In the genomic region with DNA sequence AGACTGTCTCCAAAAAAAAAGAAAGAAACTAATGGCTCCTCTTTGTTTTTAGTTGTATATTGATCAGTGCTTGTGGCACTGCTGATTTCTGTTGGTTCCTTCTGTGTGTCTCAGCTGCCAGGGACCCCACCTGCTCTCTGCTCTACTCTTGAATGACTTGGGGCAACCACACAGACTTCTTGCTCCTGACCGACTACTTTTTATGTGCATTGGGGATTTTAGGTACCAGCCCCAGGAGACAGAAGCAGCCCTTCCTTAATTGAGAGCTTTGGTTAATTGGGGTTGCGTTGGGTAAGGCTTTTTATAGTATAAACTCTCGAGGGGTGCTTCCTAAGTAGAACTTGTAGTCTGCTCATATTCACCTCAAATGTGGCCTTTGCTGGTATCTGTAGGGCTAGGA, we compare ENCODE assay signal across 2 cellular contexts.
TF ChIP-seq lines count a peak whose summit lies in the region.

No MANE protein-coding gene starts in this region.

TF ChIP-seq in A549, 52 proteins besides CTCF, POLR2A, EP300 and RAD21:
- TF ChIP-seq NFE2L2 (conservative IDR thresholded peaks at IDR 0.05; ENCODE audit: low read length) = no peak
- TF ChIP-seq GATA3 (IDR thresholded peaks at IDR 0.05; ENCODE audit: borderline replicate concordance) = no peak

TF ChIP-seq in GM12878, 131 proteins besides CTCF, POLR2A, EP300 and RAD21:
- no peak for TF ChIP-seq TCF12 (IDR thresholded peaks at IDR 0.05; ENCODE audit: low read depth, low read length)
- TF ChIP-seq MTA2 (IDR thresholded peaks at IDR 0.05; ENCODE audit: low read depth) = peak; percentile 92
- TF ChIP-seq IKZF2 (IDR thresholded peaks at IDR 0.05) = peak; percentile 19 to 23; a peak in 2 of 4 replicates
- TF ChIP-seq IKZF1 (conservative IDR thresholded peaks at IDR 0.05) = peak; percentile 23; the same call in 1 of the 2 replicates
- TF ChIP-seq GATAD2B (conservative IDR thresholded peaks at IDR 0.05; ENCODE audit: low read depth) = no peak
- TF ChIP-seq MEF2B (IDR thresholded peaks at IDR 0.05; ENCODE audit: partially characterized antibody, poor library complexity, severe bottlenecking) = peak; percentile 88
- no peak for TF ChIP-seq TARDBP (IDR thresholded peaks at IDR 0.05; ENCODE audit: borderline replicate concordance)
- TF ChIP-seq CREB1 (IDR thresholded peaks at IDR 0.05; ENCODE audit: low read depth) = no peak
- TF ChIP-seq NFIC (IDR thresholded peaks at IDR 0.05; ENCODE audit: low read depth, low read length) = no peak
- no peak for TF ChIP-seq EED (IDR thresholded peaks at IDR 0.05; ENCODE audit: low read depth)
- TF ChIP-seq ZBED1 (IDR thresholded peaks at IDR 0.05; ENCODE audit: borderline replicate concordance) = no peak
- TF ChIP-seq BHLHE40 (IDR thresholded peaks at IDR 0.05; ENCODE audit: borderline replicate concordance in 1 of 2, low read depth in 2 of 2, low read length in 1 of 2) = peak in 1 of 2 experiments; percentile 51; a peak in 1 of 4 replicates
- TF ChIP-seq, protein P1, sequence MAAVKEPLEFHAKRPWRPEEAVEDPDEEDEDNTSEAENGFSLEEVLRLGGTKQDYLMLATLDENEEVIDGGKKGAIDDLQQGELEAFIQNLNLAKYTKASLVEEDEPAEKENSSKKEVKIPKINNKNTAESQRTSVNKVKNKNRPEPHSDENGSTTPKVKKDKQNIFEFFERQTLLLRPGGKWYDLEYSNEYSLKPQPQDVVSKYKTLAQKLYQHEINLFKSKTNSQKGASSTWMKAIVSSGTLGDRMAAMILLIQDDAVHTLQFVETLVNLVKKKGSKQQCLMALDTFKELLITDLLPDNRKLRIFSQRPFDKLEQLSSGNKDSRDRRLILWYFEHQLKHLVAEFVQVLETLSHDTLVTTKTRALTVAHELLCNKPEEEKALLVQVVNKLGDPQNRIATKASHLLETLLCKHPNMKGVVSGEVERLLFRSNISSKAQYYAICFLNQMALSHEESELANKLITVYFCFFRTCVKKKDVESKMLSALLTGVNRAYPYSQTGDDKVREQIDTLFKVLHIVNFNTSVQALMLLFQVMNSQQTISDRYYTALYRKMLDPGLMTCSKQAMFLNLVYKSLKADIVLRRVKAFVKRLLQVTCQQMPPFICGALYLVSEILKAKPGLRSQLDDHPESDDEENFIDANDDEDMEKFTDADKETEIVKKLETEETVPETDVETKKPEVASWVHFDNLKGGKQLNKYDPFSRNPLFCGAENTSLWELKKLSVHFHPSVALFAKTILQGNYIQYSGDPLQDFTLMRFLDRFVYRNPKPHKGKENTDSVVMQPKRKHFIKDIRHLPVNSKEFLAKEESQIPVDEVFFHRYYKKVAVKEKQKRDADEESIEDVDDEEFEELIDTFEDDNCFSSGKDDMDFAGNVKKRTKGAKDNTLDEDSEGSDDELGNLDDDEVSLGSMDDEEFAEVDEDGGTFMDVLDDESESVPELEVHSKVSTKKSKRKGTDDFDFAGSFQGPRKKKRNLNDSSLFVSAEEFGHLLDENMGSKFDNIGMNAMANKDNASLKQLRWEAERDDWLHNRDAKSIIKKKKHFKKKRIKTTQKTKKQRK (IDR thresholded peaks at IDR 0.05; ENCODE audit: low read depth, low read length) = no peak
- no peak for TF ChIP-seq SUPT20H (IDR thresholded peaks at IDR 0.05; ENCODE audit: borderline replicate concordance, control insufficient read depth, low read depth, low read length)
- TF ChIP-seq ZNF24 (IDR thresholded peaks at IDR 0.05) = 0 out of 2 replicates have a peak, but pooled peaks have one; percentile 24
- peak; percentile 59; the same call in 1 of the 2 replicates for TF ChIP-seq BCL11A (IDR thresholded peaks at IDR 0.05; ENCODE audit: low read depth, low read length)
- TF ChIP-seq, protein P2, sequence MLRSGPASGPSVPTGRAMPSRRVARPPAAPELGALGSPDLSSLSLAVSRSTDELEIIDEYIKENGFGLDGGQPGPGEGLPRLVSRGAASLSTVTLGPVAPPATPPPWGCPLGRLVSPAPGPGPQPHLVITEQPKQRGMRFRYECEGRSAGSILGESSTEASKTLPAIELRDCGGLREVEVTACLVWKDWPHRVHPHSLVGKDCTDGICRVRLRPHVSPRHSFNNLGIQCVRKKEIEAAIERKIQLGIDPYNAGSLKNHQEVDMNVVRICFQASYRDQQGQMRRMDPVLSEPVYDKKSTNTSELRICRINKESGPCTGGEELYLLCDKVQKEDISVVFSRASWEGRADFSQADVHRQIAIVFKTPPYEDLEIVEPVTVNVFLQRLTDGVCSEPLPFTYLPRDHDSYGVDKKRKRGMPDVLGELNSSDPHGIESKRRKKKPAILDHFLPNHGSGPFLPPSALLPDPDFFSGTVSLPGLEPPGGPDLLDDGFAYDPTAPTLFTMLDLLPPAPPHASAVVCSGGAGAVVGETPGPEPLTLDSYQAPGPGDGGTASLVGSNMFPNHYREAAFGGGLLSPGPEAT (IDR thresholded peaks at IDR 0.05; ENCODE audit: low read depth) = peak; percentile 53; the same call in 1 of the 2 replicates
- no peak for TF ChIP-seq SMAD5 (IDR thresholded peaks at IDR 0.05; ENCODE audit: low read depth)
- TF ChIP-seq, protein P3, sequence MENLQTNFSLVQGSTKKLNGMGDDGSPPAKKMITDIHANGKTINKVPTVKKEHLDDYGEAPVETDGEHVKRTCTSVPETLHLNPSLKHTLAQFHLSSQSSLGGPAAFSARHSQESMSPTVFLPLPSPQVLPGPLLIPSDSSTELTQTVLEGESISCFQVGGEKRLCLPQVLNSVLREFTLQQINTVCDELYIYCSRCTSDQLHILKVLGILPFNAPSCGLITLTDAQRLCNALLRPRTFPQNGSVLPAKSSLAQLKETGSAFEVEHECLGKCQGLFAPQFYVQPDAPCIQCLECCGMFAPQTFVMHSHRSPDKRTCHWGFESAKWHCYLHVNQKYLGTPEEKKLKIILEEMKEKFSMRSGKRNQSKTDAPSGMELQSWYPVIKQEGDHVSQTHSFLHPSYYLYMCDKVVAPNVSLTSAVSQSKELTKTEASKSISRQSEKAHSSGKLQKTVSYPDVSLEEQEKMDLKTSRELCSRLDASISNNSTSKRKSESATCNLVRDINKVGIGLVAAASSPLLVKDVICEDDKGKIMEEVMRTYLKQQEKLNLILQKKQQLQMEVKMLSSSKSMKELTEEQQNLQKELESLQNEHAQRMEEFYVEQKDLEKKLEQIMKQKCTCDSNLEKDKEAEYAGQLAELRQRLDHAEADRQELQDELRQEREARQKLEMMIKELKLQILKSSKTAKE (IDR thresholded peaks at IDR 0.05; ENCODE audit: low read depth, poor library complexity, severe bottlenecking) = peak; percentile 58
- TF ChIP-seq JUND (IDR thresholded peaks at IDR 0.05; ENCODE audit: low read depth, low read length) = no peak
- 0 out of 2 replicates have a peak, but pooled peaks have one; percentile 49 for TF ChIP-seq NBN (IDR thresholded peaks at IDR 0.05)
- TF ChIP-seq GABPA (IDR thresholded peaks at IDR 0.05; ENCODE audit: low read depth) = no peak
- no peak for TF ChIP-seq WRNIP1 (IDR thresholded peaks at IDR 0.05; ENCODE audit: borderline replicate concordance, low read depth, low read length)
